7 cellular contexts compared by ENCODE assay signal in the genomic region with DNA sequence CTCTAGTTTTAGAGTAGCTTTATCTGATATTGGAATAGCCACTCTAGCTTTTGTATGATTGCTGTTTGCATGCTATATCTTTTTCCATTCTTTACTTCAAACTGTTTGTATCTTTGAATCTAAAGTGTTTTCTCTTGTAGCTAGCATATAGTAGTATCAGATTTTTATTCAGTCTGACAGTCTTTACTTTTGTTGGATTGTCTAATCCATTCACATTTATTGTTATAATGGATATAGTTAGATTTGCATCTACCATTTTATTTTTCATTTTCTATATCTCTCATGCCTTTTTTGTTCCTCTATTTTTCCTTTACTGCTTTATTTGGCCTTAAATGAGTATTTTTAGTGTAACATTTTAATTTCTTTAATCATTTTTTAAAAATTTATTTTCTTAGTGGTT. TPM values are rescaled to one million over a fixed set of nuclear protein-coding genes. Genes with fewer than 3 reads are reported as not detected.
"Had no signal": no experiment of that assay in that cellular context is flagged by ENCODE, and none has a peak within 500 bp of the region (broad histone marks: within the 10 kb centered on the region; RNA-seq: fewer than 3 reads in every experiment).

No MANE protein-coding gene starts in this region.

- H3K4me1 Mint-ChIP-seq: IgD-negative memory B cell had no signal

- H3K27ac ChIP-seq: HL-60 had no signal

- H3K4me3 Mint-ChIP-seq: IgD-negative memory B cell had no signal

- FAIRE-seq: HepG2 had no signal

- H3K27ac Mint-ChIP-seq: IgD-negative memory B cell had no signal

- ATAC-seq: HepG2 had no signal

- DNase-seq: IMR-90, KBM-7, KG1 had no signal

- H3K27me3 Mint-ChIP-seq: IgD-negative memory B cell had no signal

RNA-seq across cellular contexts. Expression of a gene that starts 52.1 kb away (rescaled TPM):
- total RNA-seq: HepG2, HT1080, IMR-90 had no signal
- polyA plus RNA-seq: HepG2, IgD-negative memory B cell, IMR-90 had no signal
